In genomic region chr6:143536866-143537691, GRCh38 we compare ENCODE assay signal across 8 cellular contexts. TPM values are rescaled to one million over a fixed set of nuclear protein-coding genes. Genes with fewer than 3 reads are reported as not detected.
A peak's percentile ranks its signal among the peaks of the same experiment; 100 is the strongest.
DNase-seq lines count a peak whose midpoint lies in the region; ATAC-seq and TF ChIP-seq lines count a peak whose summit lies in the region.

No MANE protein-coding gene starts in this region.

- H3K4me1 Mint-ChIP-seq in stimulated activated naive B cell treated with anti-CD40 and anti-IgM and Interleukin-4, amounts not matched to agents 10 μg/mL and 1 μg/mL and 100 μg/mL, for 72 hours, result peaks cover 13 to 33% of the 10 kb centered on the region in 2 donors

- H3K4me3 ChIP-seq in A673 (ENCODE audit: low read depth, low read length, poor library complexity, severe bottlenecking) (peak overlapping the region; percentile 36), epithelial cell of proximal tubule (ENCODE audit: low read depth, low read length) (peak overlapping the region; percentile 66), mucosa of descending colon (peak overlapping the region; percentile 48)

- no peak overlapping the region for H3K27ac ChIP-seq in A673 (ENCODE audit: low read depth, low read length, poor library complexity, severe bottlenecking)

- no peaks in the 10 kb centered on the region for H3K4me1 ChIP-seq in A673 (ENCODE audit: insufficient read depth, low read length, poor library complexity, severe bottlenecking)
- peaks cover 13% of the 10 kb centered on the region for H3K4me1 ChIP-seq in mucosa of descending colon (ENCODE audit: low read depth)

- peak; percentile 67 for DNase-seq in A673 (ENCODE audit: low spot score)
- DNase-seq in NOMO-1 treated with dmso at 0.1 percent for 144 hours (lab: John Stamatoyannopoulos, UW; ENCODE audit: unreplicated experiment), result peak; percentile 77
- peak; percentile 42 for DNase-seq in activated T-cell treated with anti-CD3 and anti-CD28 coated beads for 24 hours (ENCODE audit: low read depth)
- no peak for DNase-seq in epithelial cell of proximal tubule (ENCODE audit: low read depth)
- peak; percentile 81 to 91 (median 83) for DNase-seq in mucosa of descending colon
- DNase-seq in stimulated activated naive B cell treated with anti-CD40 and anti-IgM and Interleukin-4, amounts not matched to agents 10 μg/mL and 1 μg/mL and 100 μg/mL, for 72 hours, result peak; percentile 44

- POLR2A ChIA-PET in A673 (lab: Charles Lee; ENCODE audit: low non-redundant PET), result no interaction called here

- peak overlapping the region; percentile 82 for H3K4me3 Mint-ChIP-seq in stimulated activated naive B cell treated with anti-CD40 and anti-IgM and Interleukin-4, amounts not matched to agents 10 μg/mL and 1 μg/mL and 100 μg/mL, for 72 hours

- no peaks in the 10 kb centered on the region for H3K27me3 Mint-ChIP-seq in stimulated activated naive B cell treated with anti-CD40 and anti-IgM and Interleukin-4, amounts not matched to agents 10 μg/mL and 1 μg/mL and 100 μg/mL, for 72 hours

- no peaks in the 10 kb centered on the region for H3K36me3 Mint-ChIP-seq in stimulated activated naive B cell treated with anti-CD40 and anti-IgM and Interleukin-4, amounts not matched to agents 10 μg/mL and 1 μg/mL and 100 μg/mL, for 72 hours

- peaks cover 14% of the 10 kb centered on the region for H3K27me3 ChIP-seq in A673 (replicated peaks; ENCODE audit: insufficient read depth, low read depth, low read length, poor library complexity)

- CTCF ChIA-PET in A673 (lab: Charles Lee), result no interaction called here

- no peaks in the 10 kb centered on the region for H3K9me3 ChIP-seq in A673 (ENCODE audit: low read depth, low read length, poor library complexity, severe bottlenecking)
- H3K9me3 ChIP-seq in mucosa of descending colon, result no peaks in the 10 kb centered on the region

- H3K9me3 Mint-ChIP-seq in stimulated activated naive B cell treated with anti-CD40 and anti-IgM and Interleukin-4, amounts not matched to agents 10 μg/mL and 1 μg/mL and 100 μg/mL, for 72 hours, result no peaks in the 10 kb centered on the region

- TF ChIP-seq CTCF in A673 (conservative IDR thresholded peaks at IDR 0.05; ENCODE audit: low read depth, low read length), result peak; percentile 48
- TF ChIP-seq CTCF in epithelial cell of proximal tubule (conservative IDR thresholded peaks at IDR 0.05; ENCODE audit: low read depth, low read length), result peak; percentile 40
- peak; percentile 40 for TF ChIP-seq CTCF in mucosa of descending colon (IDR thresholded peaks at IDR 0.05)

- intact Hi-C loops in A673 (cut with micrococcal nuclease; ENCODE audit: unreplicated experiment) (loop anchor here (10.0 kb wide), 1 partner anchor 842 kb away; no protein-coding TSS in a partner anchor), mucosa of descending colon (cut with DNase I, micrococcal nuclease) (no loop called here)

- no peak overlapping the region for H3K27ac Mint-ChIP-seq in stimulated activated naive B cell treated with anti-CD40 and anti-IgM and Interleukin-4, amounts not matched to agents 10 μg/mL and 1 μg/mL and 100 μg/mL, for 72 hours

- no peaks in the 10 kb centered on the region for H3K36me3 ChIP-seq in A673 (ENCODE audit: insufficient read depth, low read length, poor library complexity, severe bottlenecking)
- no peaks in the 10 kb centered on the region for H3K36me3 ChIP-seq in mucosa of descending colon (ENCODE audit: low read depth)

- BruUV-seq in A673 (replicated peaks; lab: Mats Ljungman, UMichigan), result no TSS peak

- ATAC-seq in GM18861 (IDR thresholded peaks at IDR 0.05; ENCODE audit: unreplicated experiment) (peak; percentile 53), HG03097 (IDR thresholded peaks at IDR 0.05; ENCODE audit: low FRiP score, unreplicated experiment) (peak; percentile 53), mucosa of descending colon (peak; percentile 78)
- ATAC-seq in stimulated activated naive B cell treated with anti-CD40 and anti-IgM and Interleukin-4, amounts not matched to agents 10 μg/mL and 1 μg/mL and 100 μg/mL, for 72 hours (replicated peaks), result peak; percentile 79

RNA-seq across cellular contexts. Expression of gene FUCA2, which starts 25.6 kb away (rescaled TPM):
- 11.4 and 15.3 TPM in 2 replicates for total RNA-seq in A673 (2021)
- 54.8 and 70.4 TPM in 2 replicates for total RNA-seq in epithelial cell of proximal tubule
- total RNA-seq in mucosa of descending colon, result 10 to 100 TPM; 43.6 to 92.3 (median 67.7) TPM
